Comparison of ENCODE assay signal across 8 cellular contexts in the genomic region with DNA sequence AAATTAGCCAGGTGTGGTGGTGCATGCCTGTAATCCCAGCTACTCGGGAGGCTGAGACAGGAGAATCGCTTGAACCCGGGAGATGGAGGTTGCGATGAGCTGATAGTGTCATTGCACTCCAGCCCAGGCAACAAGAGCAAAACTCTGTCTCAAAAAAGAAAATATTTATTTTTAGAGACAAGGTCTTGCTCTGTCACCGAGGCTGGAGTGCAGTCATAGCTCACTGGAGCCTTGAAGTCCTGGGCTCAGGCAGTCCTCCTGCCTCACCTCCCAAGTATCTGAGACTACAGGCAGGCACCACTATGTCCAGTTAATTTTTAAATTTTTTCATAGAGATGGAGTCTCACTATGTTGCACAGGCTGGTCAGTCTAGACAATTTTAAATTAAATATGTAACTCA.
"Had no signal": no experiment of that assay in that cellular context is flagged by ENCODE, and none has a peak within 500 bp of the region (broad histone marks: within the 10 kb centered on the region; RNA-seq: fewer than 3 reads in every experiment).

No MANE protein-coding gene starts in this region.

- H3K4me3 ChIP-seq: K562 had no signal

- H3K36me3 Mint-ChIP-seq: IgD-negative memory B cell had no signal

- H3K4me3 Mint-ChIP-seq: IgD-negative memory B cell had no signal

- H3K4me2 ChIP-seq: KMS-11 had no signal

- H3K9me3 Mint-ChIP-seq: IgD-negative memory B cell had no signal

- DNase-seq: IMR-90, KBM-7, KG1 had no signal

- H3K27ac ChIP-seq: HL-60, KMS-11 had no signal

- ATAC-seq: K562 had no signal

- H3K27ac Mint-ChIP-seq: IgD-negative memory B cell had no signal

- H3K9ac ChIP-seq: KMS-11 had no signal

- FAIRE-seq: HTR-8/SVneo, K562 had no signal
